ENCODE assay signal across 22 cellular contexts in genomic region chr1:22330092-22330762, GRCh38.
"Had no signal": no experiment of that assay in that cellular context is flagged by ENCODE, and none has a peak within 500 bp of the region (broad histone marks: within the 10 kb centered on the region; RNA-seq: fewer than 3 reads in every experiment).

No MANE protein-coding gene starts in this region.

- DNase-seq: activated CD4-positive, alpha-beta T cell treated with anti-CD3 and anti-CD28 coated beads, Interleukin-2, amount 10 ng/mL, durations not matched to agents 7 days and 5 days; activated CD4-positive, CD25-positive, alpha-beta regulatory T cell; activated CD8-positive, alpha-beta memory T cell treated with anti-CD3 and anti-CD28 coated beads, Interleukin-2, amount 10 ng/mL, durations not matched to agents 7 days and 5 days; activated CD8-positive, alpha-beta T cell treated with anti-CD3 and anti-CD28 coated beads for 36 hours; activated effector memory CD4-positive, alpha-beta T cell treated with anti-CD3 and anti-CD28 coated beads, Interleukin-2, amount 50 U/mL, for 16 hours; activated naive CD4-positive, alpha-beta T cell treated with anti-CD3 and anti-CD28 coated beads, Interleukin-2, amount 10 ng/mL, durations not matched to agents 7 days and 5 days; activated T-cell treated with anti-CD3 and anti-CD28 coated beads for 4 hours; brain microvascular endothelial cell; caudate nucleus; dermis blood vessel endothelial cell; effector memory CD4-positive, alpha-beta T cell; foreskin keratinocyte; left ventricle myocardium superior; mammary epithelial cell; naive B cell; spleen; stimulated activated CD4-positive, alpha-beta T cell treated with anti-CD3 and anti-CD28 coated beads, Interleukin-4, amount 100 ng/mL, for 1 hour; stimulated activated naive CD4-positive, alpha-beta T cell; T-helper 9 cell had no signal

- H3K36me3 ChIP-seq: brain microvascular endothelial cell, spleen, thoracic aorta had no signal

- H3K36me3 Mint-ChIP-seq: activated CD8-positive, alpha-beta memory T cell treated with anti-CD3 and anti-CD28 coated beads, Interleukin-2, amount 10 ng/mL, durations not matched to agents 7 days and 5 days; activated naive CD4-positive, alpha-beta T cell treated with anti-CD3 and anti-CD28 coated beads, Interleukin-2, amount 10 ng/mL, durations not matched to agents 7 days and 5 days; naive B cell; type B pancreatic cell had no signal

- H3K27ac Mint-ChIP-seq: activated CD4-positive, alpha-beta T cell treated with anti-CD3 and anti-CD28 coated beads, Interleukin-2, amount 10 ng/mL, durations not matched to agents 7 days and 5 days; activated CD8-positive, alpha-beta memory T cell treated with anti-CD3 and anti-CD28 coated beads, Interleukin-2, amount 10 ng/mL, durations not matched to agents 7 days and 5 days; activated CD8-positive, alpha-beta T cell treated with anti-CD3 and anti-CD28 coated beads for 36 hours; activated naive CD4-positive, alpha-beta T cell treated with anti-CD3 and anti-CD28 coated beads, Interleukin-2, amount 10 ng/mL, durations not matched to agents 7 days and 5 days; naive B cell; type B pancreatic cell had no signal

- H3K4me3 ChIP-seq: spleen, thoracic aorta had no signal

- H3K4me1 Mint-ChIP-seq: activated CD4-positive, alpha-beta T cell treated with anti-CD3 and anti-CD28 coated beads, Interleukin-2, amount 10 ng/mL, durations not matched to agents 7 days and 5 days; activated CD8-positive, alpha-beta memory T cell treated with anti-CD3 and anti-CD28 coated beads, Interleukin-2, amount 10 ng/mL, durations not matched to agents 7 days and 5 days; activated naive CD4-positive, alpha-beta T cell treated with anti-CD3 and anti-CD28 coated beads, Interleukin-2, amount 10 ng/mL, durations not matched to agents 7 days and 5 days; neural crest cell had no signal

- H3K27me3 ChIP-seq: brain microvascular endothelial cell, foreskin keratinocyte had no signal

- H3K4me3 Mint-ChIP-seq: activated CD4-positive, alpha-beta T cell treated with anti-CD3 and anti-CD28 coated beads, Interleukin-2, amount 10 ng/mL, durations not matched to agents 7 days and 5 days; activated CD8-positive, alpha-beta memory T cell treated with anti-CD3 and anti-CD28 coated beads, Interleukin-2, amount 10 ng/mL, durations not matched to agents 7 days and 5 days; activated CD8-positive, alpha-beta T cell treated with anti-CD3 and anti-CD28 coated beads for 36 hours; activated naive CD4-positive, alpha-beta T cell treated with anti-CD3 and anti-CD28 coated beads, Interleukin-2, amount 10 ng/mL, durations not matched to agents 7 days and 5 days; naive B cell; neural crest cell; type B pancreatic cell had no signal

- H3K9me3 ChIP-seq: spleen, thoracic aorta had no signal

- H3K27ac ChIP-seq: brain microvascular endothelial cell, foreskin keratinocyte, spleen, thoracic aorta had no signal

- H3K4me1 ChIP-seq: foreskin keratinocyte, spleen had no signal

- H3K9me3 Mint-ChIP-seq: activated CD4-positive, alpha-beta T cell treated with anti-CD3 and anti-CD28 coated beads, Interleukin-2, amount 10 ng/mL, durations not matched to agents 7 days and 5 days; activated CD8-positive, alpha-beta T cell treated with anti-CD3 and anti-CD28 coated beads for 36 hours; activated naive CD4-positive, alpha-beta T cell treated with anti-CD3 and anti-CD28 coated beads, Interleukin-2, amount 10 ng/mL, durations not matched to agents 7 days and 5 days had no signal
